ENCODE assay signal across 13 cellular contexts in the genomic region with DNA sequence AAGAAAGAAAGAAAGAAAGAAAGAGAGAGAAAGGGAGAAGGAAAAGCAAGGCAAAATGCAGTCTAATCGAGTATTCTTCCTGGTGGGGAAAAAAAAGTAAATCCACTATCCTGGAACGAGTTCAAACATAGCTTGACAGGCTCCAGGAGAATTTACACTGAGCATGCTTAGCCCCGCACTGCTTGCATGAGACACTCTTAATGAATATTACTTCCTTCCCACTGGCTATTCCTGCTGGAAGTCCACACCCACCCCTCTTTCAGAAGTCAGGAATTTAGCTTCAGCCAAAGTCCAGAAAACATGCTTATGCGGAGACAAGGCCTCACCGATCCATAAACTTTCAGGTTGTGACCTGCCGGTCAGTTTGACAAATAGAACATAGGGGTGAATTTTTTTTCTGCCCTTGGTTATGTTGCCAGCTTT.
A peak's percentile ranks its signal among the peaks of the same experiment; 100 is the strongest.
DNase-seq lines count a peak whose midpoint lies in the region; ATAC-seq and TF ChIP-seq lines count a peak whose summit lies in the region.
"Had no signal": no experiment of that assay in that cellular context is flagged by ENCODE, and none has a peak within 500 bp of the region (broad histone marks: within the 10 kb centered on the region; RNA-seq: fewer than 3 reads in every experiment).

No MANE protein-coding gene starts in this region.

- H3K4me1 ChIP-seq in IMR-90 (ENCODE audit: control insufficient read depth, insufficient read depth, low read length): no peaks in the 10 kb centered on the region
- H3K4me1 ChIP-seq in right lobe of liver: peaks cover 0 to 9% (median 2%) of the 10 kb centered on the region in 4 donors
- peaks cover 0 to 36% (median 4%) of the 10 kb centered on the region in 4 donors for H3K4me1 ChIP-seq in tibial nerve

- TF ChIP-seq RAD21 in IMR-90 (IDR thresholded peaks at IDR 0.05; ENCODE audit: low read length): no peak

- H2BK15ac ChIP-seq in IMR-90 (ENCODE audit: low read depth, low read length): peak overlapping the region; percentile 16; the same call in 1 of the 3 replicates

- peak overlapping the region; percentile 27; the same call in 1 of the 2 replicates for H2BK20ac ChIP-seq in IMR-90 (ENCODE audit: low read depth, low read length)

- H2AFZ ChIP-seq in IMR-90 (replicated peaks; ENCODE audit: low read length, poor library complexity): peak overlapping the region; percentile 74

- no peak overlapping the region; the same call in 1 of the 2 replicates for H3K18ac ChIP-seq in IMR-90 (ENCODE audit: low read depth, low read length)

- H4K5ac ChIP-seq in IMR-90 (ENCODE audit: low read depth, low read length): no peak overlapping the region; the same call in 1 of the 2 replicates

- ATAC-seq in IMR-90 (ENCODE audit: low read depth) (peak; percentile 92), right lobe of liver (peak; percentile 91 to 94 (median 93))
- ATAC-seq: mucosa of descending colon had no signal

- peak overlapping the region; percentile 71 for H2BK120ac ChIP-seq in IMR-90 (ENCODE audit: low read depth, low read length)

- 0 out of 2 replicates have a peak, but pooled peaks cover 3% of the 10 kb centered on the region for H3K9me1 ChIP-seq in IMR-90 (ENCODE audit: insufficient read depth, low read length)

- no peak overlapping the region for H2AK9ac ChIP-seq in IMR-90 (replicated peaks; ENCODE audit: low read depth, low read length, poor library complexity)

- H3K4me3 ChIP-seq in IMR-90 (ENCODE audit: insufficient read depth, low read depth, low read length) (no peak overlapping the region), epithelial cell of proximal tubule (ENCODE audit: low read depth, low read length) (peak overlapping the region; percentile 7), right lobe of liver (peak overlapping the region; percentile 28 to 49 (median 45)), tibial nerve (peak overlapping the region in 1 of 4 donors; percentile 9)
- H3K4me3 ChIP-seq: mucosa of descending colon had no signal

- H2BK5ac ChIP-seq in IMR-90 (ENCODE audit: low read depth, low read length, poor library complexity, severe bottlenecking): no peak overlapping the region

- TF ChIP-seq POLR2A in IMR-90 (IDR thresholded peaks at IDR 0.05; ENCODE audit: low read depth, low read length) (no peak), right lobe of liver (IDR thresholded peaks at IDR 0.05) (peak; percentile 51), tibial nerve (IDR thresholded peaks at IDR 0.05) (no peak)

- dilution Hi-C loops in IMR-90 (cut with HindIII; ENCODE audit: low sequenced_read_pairs, unreplicated experiment): no loop called here

- H3K23ac ChIP-seq in IMR-90 (ENCODE audit: low read depth, low read length): no peak overlapping the region

- H3K4ac ChIP-seq in IMR-90 (ENCODE audit: low read depth, low read length): peak overlapping the region; percentile 44

- no CpG with 5 or more reads among the region's 6 CpGs for WGBS in IMR-90 (ENCODE audit: extremely low coverage in 2 of 2, insufficient read length in 1 of 2), 2 experiments
- 5% methylated on average over 6 of the region's 6 CpGs for WGBS in right lobe of liver (ENCODE audit: insufficient coverage, low coverage, low lambda C conversion rate, missing lambda C conversion rate)
- WGBS in tibial nerve, 2 donors: 15 to 16% methylated on average over 6 of the region's 6 CpGs

- peak overlapping the region; percentile 8; the same call in 1 of the 2 replicates for H4K91ac ChIP-seq in IMR-90 (ENCODE audit: insufficient read depth, low read depth, low read length)

- intact Hi-C loops in IMR-90 (cut with micrococcal nuclease): loop anchor here (1.0 to 5.0 kb wide), 4 partner anchors 119 to 251 kb away; a partner anchor contains a TSS
- intact Hi-C loops in right lobe of liver (cut with DNase I): no loop called here

- CTCF ChIA-PET in IMR-90 (lab: Yijun Ruan, JAX): no interaction called here

- H4K20me1 ChIP-seq in IMR-90 (ENCODE audit: insufficient read depth, low read length): no peaks in the 10 kb centered on the region

- BruUV-seq in IMR-90 (replicated peaks; lab: Mats Ljungman, UMichigan): no TSS peak

- POLR2A ChIA-PET in IMR-90 (lab: Charles Lee; ENCODE audit: unreplicated experiment): no interaction called here

- peaks cover 1% of the 10 kb centered on the region; the same call in 1 of the 2 replicates for H3K36me3 ChIP-seq in IMR-90 (ENCODE audit: control insufficient read depth, insufficient read depth, low read length)
- H3K36me3 ChIP-seq in right lobe of liver: no peaks in the 10 kb centered on the region
- no peaks in the 10 kb centered on the region for H3K36me3 ChIP-seq in tibial nerve

- in situ Hi-C loops in IMR-90 (cut with MboI; ENCODE audit: low sequenced_read_pairs): no loop called here

- H2AK5ac ChIP-seq in IMR-90 (ENCODE audit: low read depth, low read length): no peak overlapping the region

- TF ChIP-seq CTCF in IMR-90 (conservative IDR thresholded peaks at IDR 0.05; ENCODE audit: low read depth, low read length) (no peak), epithelial cell of proximal tubule (conservative IDR thresholded peaks at IDR 0.05; ENCODE audit: low read depth, low read length) (no peak), right lobe of liver (IDR thresholded peaks at IDR 0.05) (no peak), tibial nerve (IDR thresholded peaks at IDR 0.05) (no peak)

- TF ChIP-seq EP300 in tibial nerve (IDR thresholded peaks at IDR 0.05): peak in 1 of 2 donors; percentile 62

- 0 out of 2 replicates have a peak overlapping the region, but pooled peaks have one; percentile 51 for H3K14ac ChIP-seq in IMR-90 (replicated peaks; ENCODE audit: low read depth, low read length)

- peak overlapping the region; percentile 2 to 66; a peak in 3 of 4 replicates for H4K8ac ChIP-seq in IMR-90 (ENCODE audit: low read depth in 2 of 2, low read length in 2 of 2)

- H3K79me1 ChIP-seq in IMR-90 (ENCODE audit: low read depth in 1 of 2, low read length in 2 of 2): no peaks in the 10 kb centered on the region

- peak overlapping the region; percentile 55; the same call in 1 of the 2 replicates for H3K9ac ChIP-seq in IMR-90 (ENCODE audit: low read depth, low read length)

- DNase-seq in IMR-90 (peak; percentile 82), epithelial cell of proximal tubule (ENCODE audit: low read depth) (peak; percentile 63), right lobe of liver (peak; percentile 38 to 83 (median 65)), tibial nerve (ENCODE audit: low spot score in 2 of 2) (peak; percentile 17 to 34), retina (no peak), COR-L47 (lab: John Stamatoyannopoulos, UW) (no peak), ecto neural progenitor cell (ENCODE audit: low spot score) (no peak), GM19238 (ENCODE audit: insufficient read length, low spot score) (no peak)
- DNase-seq: DMS79; dorsolateral prefrontal cortex; mucosa of descending colon; NCI-H526; stimulated activated CD4-positive, alpha-beta T cell treated with anti-CD3 and anti-CD28 coated beads, Interleukin-2, amount 100 ng/mL, for 48 hours had no signal

- H3K27ac ChIP-seq in IMR-90 (ENCODE audit: insufficient read depth, low read length): peak overlapping the region; percentile 34
- H3K27ac ChIP-seq in right lobe of liver: peak overlapping the region; percentile 5 to 69 (median 58)
- H3K27ac ChIP-seq in tibial nerve: peak overlapping the region in 2 of 4 donors; percentile 70 to 74

- peak overlapping the region; percentile 56; the same call in 1 of the 2 replicates for H3K56ac ChIP-seq in IMR-90 (ENCODE audit: extremely low read depth, insufficient read depth, low read length)

- H3K27me3 ChIP-seq in IMR-90 (ENCODE audit: control insufficient read depth, insufficient read depth, low read length) (no peaks in the 10 kb centered on the region; the same call in 1 of the 2 replicates), right lobe of liver (no peaks in the 10 kb centered on the region), tibial nerve (no peaks in the 10 kb centered on the region)
- H3K27me3 ChIP-seq: dorsolateral prefrontal cortex had no signal

- H3K9me3 ChIP-seq in IMR-90 (ENCODE audit: control insufficient read depth, insufficient read depth, low read length): no peaks in the 10 kb centered on the region
- H3K9me3 ChIP-seq in right lobe of liver: no peaks in the 10 kb centered on the region
- no peaks in the 10 kb centered on the region for H3K9me3 ChIP-seq in tibial nerve
- H3K9me3 ChIP-seq: mucosa of descending colon had no signal

- H3K4me2 ChIP-seq in IMR-90 (ENCODE audit: low read depth, low read length): peak overlapping the region; percentile 11

TF ChIP-seq in IMR-90, 13 proteins besides CTCF, POLR2A, EP300 and RAD21:
- TF ChIP-seq, protein P1, sequence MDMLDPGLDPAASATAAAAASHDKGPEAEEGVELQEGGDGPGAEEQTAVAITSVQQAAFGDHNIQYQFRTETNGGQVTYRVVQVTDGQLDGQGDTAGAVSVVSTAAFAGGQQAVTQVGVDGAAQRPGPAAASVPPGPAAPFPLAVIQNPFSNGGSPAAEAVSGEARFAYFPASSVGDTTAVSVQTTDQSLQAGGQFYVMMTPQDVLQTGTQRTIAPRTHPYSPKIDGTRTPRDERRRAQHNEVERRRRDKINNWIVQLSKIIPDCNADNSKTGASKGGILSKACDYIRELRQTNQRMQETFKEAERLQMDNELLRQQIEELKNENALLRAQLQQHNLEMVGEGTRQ (IDR thresholded peaks at IDR 0.05; ENCODE audit: low read depth, low read length): no peak
- TF ChIP-seq MXI1 (IDR thresholded peaks at IDR 0.05; ENCODE audit: borderline replicate concordance, low read depth, low read length): peak; percentile 64; the same call in 1 of the 2 replicates

Comparison
In these comparisons a context has a peak if more than half of its experiments do, and no peak if none do; other contexts are left out.
1. DNase-seq: peak in IMR-90 (single experiment), epithelial cell of proximal tubule (single experiment), right lobe of liver (3 of 3) and tibial nerve (2 of 2); none in retina (single experiment), COR-L47 (single experiment), ecto neural progenitor cell (single experiment) and GM19238 (single experiment).